In genomic region chr19:12843328-12843727, GRCh38 we compare ENCODE assay signal across 39 cellular contexts. TPM values are rescaled to one million over a fixed set of nuclear protein-coding genes. Genes with fewer than 3 reads are reported as not detected.
"Had no signal": no experiment of that assay in that cellular context is flagged by ENCODE, and none has a peak within 500 bp of the region (broad histone marks: within the 10 kb centered on the region; RNA-seq: fewer than 3 reads in every experiment).

No MANE protein-coding gene starts in this region.

- DNase-seq: Karpas-422, Kasumi-1, MG63, MM.1S, MV-4-11, NCI-H1048, NCI-H1092, NCI-H1092 treated with DMSO at 0.1 percent for 48 hours, NCI-H1105, NCI-H1105 treated with DMSO at 0.1 percent for 48 hours, NCI-H1417, NCI-H1417 treated with DMSO at 0.1 percent for 48 hours, NCI-H1436, NCI-H1436 treated with DMSO at 0.1 percent for 48 hours, NCI-H146, NCI-H1694, NCI-H1694 treated with DMSO at 0.1 percent for 48 hours, NCI-H187, NCI-H187 treated with DMSO at 0.1 percent for 48 hours, NCI-H1930, NCI-H2029, NCI-H2029 treated with DMSO at 0.1 percent for 48 hours, NCI-H2081, NCI-H2081 treated with DMSO at 0.1 percent for 48 hours, NCI-H2107, NCI-H2171, NCI-H2171 treated with DMSO at 0.1 percent for 48 hours, NCI-H2227 treated with DMSO at 0.1 percent for 48 hours, NCI-H226, NCI-H345, NCI-H446, NCI-H446 treated with DMSO at 0.1 percent for 48 hours, NCI-H510A, NCI-H510A treated with DMSO at 0.1 percent for 48 hours, NCI-H524 had no signal

- H3K9me3 ChIP-seq: MG63 had no signal

- H3K4me3 ChIP-seq: MG63 had no signal

- H3K36me3 ChIP-seq: MG63 had no signal

RNA-seq across cellular contexts. Expression of gene MAST1, which starts 5.0 kb away (rescaled TPM):
- total RNA-seq: LHCN-M2 had no signal

RNA-seq across cellular contexts. Expression of gene RTBDN, which starts 8.9 kb away (rescaled TPM):
- total RNA-seq: LHCN-M2, MCF 10A, NCI-H460 had no signal

RNA-seq across cellular contexts. Expression of gene THSD8, which starts 41.5 kb away (rescaled TPM):
- total RNA-seq: LHCN-M2, M059J, NCI-H460 had no signal
